ENCODE assay signal across 14 cellular contexts in the genomic region with DNA sequence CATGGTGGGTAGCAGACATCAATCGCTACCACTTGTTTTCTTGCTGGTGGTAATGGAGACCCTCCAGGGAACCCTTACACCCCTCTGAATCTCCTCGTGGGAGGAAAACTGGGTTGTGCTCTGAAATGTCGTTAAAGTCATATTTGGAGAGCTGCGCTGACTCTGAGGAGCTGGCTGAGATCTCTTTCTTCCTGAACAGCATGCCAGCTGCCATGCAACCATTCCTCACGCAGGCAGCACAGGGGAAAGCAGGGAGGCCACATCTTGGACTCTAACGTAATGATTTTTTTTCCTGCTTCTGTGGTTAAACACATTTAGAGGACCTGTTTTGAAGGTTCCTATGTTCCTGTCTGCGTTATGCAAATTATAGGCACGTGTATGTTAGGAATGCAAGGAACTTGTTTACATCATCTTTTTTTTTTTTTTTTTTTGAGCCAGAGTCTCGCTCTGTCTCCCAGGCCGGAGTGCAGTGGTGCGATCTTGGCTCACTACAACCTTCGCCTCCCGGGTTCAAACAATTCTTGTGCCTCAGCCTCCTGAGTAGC.
"Had no signal": no experiment of that assay in that cellular context is flagged by ENCODE, and none has a peak within 500 bp of the region (broad histone marks: within the 10 kb centered on the region; RNA-seq: fewer than 3 reads in every experiment).

No MANE protein-coding gene starts in this region.

- H3K27me3 ChIP-seq: colonic mucosa, ovary, tibial nerve, vagina had no signal

- H3K36me3 Mint-ChIP-seq: activated naive CD4-positive, alpha-beta T cell treated with anti-CD3 and anti-CD28 coated beads, Interleukin-2, amount 10 ng/mL, durations not matched to agents 7 days and 5 days; stimulated activated effector memory CD8-positive, alpha-beta T cell treated with anti-CD3 and anti-CD28 coated beads, Interleukin-12 subunit alpha, Interleukin-12 subunit beta, amount 100 ng/mL, for 72 hours had no signal

- DNase-seq: activated CD4-positive, alpha-beta T cell treated with anti-CD3 and anti-CD28 coated beads, Interleukin-2, amount 50 U/mL, for 48 hours; activated naive CD4-positive, alpha-beta T cell treated with anti-CD3 and anti-CD28 coated beads, Interleukin-2, amount 10 ng/mL, durations not matched to agents 7 days and 5 days; activated T-cell treated with anti-CD3 and anti-CD28 coated beads, Interleukin-2, amount 50 U/mL, for 1 hour; caudate nucleus; colonic mucosa; kidney glomerular epithelial cell; ovary; stimulated activated CD4-positive, alpha-beta T cell treated with anti-CD3 and anti-CD28 coated beads, Interleukin-12 subunit alpha, Interleukin-12 subunit beta, amount 100 ng/mL, for 4 hours; stimulated activated CD4-positive, alpha-beta T cell treated with anti-CD3 and anti-CD28 coated beads, Interleukin-2, amount 100 ng/mL, for 24 hours; WERI-Rb-1 had no signal

- H3K9me3 Mint-ChIP-seq: activated naive CD4-positive, alpha-beta T cell treated with anti-CD3 and anti-CD28 coated beads, Interleukin-2, amount 10 ng/mL, durations not matched to agents 7 days and 5 days; activated T-helper 2 cell treated with anti-CD3 and anti-CD28 coated beads, Interferon-gamma antibody, Interleukin-2, Interleukin-4, amounts not matched to agents 10 μg/mL and 5 μg/mL and 100 μg/mL, durations not matched to agents 14 hours and 24 hours and 36 hours had no signal

- H3K4me3 Mint-ChIP-seq: activated naive CD4-positive, alpha-beta T cell treated with anti-CD3 and anti-CD28 coated beads, Interleukin-2, amount 10 ng/mL, durations not matched to agents 7 days and 5 days; stimulated activated effector memory CD8-positive, alpha-beta T cell treated with anti-CD3 and anti-CD28 coated beads, Interleukin-12 subunit alpha, Interleukin-12 subunit beta, amount 100 ng/mL, for 72 hours had no signal

- H3K4me1 Mint-ChIP-seq: activated naive CD4-positive, alpha-beta T cell treated with anti-CD3 and anti-CD28 coated beads, Interleukin-2, amount 10 ng/mL, durations not matched to agents 7 days and 5 days; stimulated activated effector memory CD8-positive, alpha-beta T cell treated with anti-CD3 and anti-CD28 coated beads, Interleukin-12 subunit alpha, Interleukin-12 subunit beta, amount 100 ng/mL, for 72 hours had no signal

- ATAC-seq: stimulated activated effector memory CD8-positive, alpha-beta T cell treated with anti-CD3 and anti-CD28 coated beads, Interleukin-12 subunit alpha, Interleukin-12 subunit beta, amount 100 ng/mL, for 72 hours had no signal

- H3K9me3 ChIP-seq: colonic mucosa, ovary, tibial nerve, vagina had no signal

- H3K4me3 ChIP-seq: colonic mucosa, ovary, tibial nerve, vagina had no signal

- H3K27ac ChIP-seq: colonic mucosa, ovary, tibial nerve, vagina, WERI-Rb-1 had no signal

- H3K36me3 ChIP-seq: colonic mucosa, ovary, tibial nerve, vagina, WERI-Rb-1 had no signal

- H3K27ac Mint-ChIP-seq: activated naive CD4-positive, alpha-beta T cell treated with anti-CD3 and anti-CD28 coated beads, Interleukin-2, amount 10 ng/mL, durations not matched to agents 7 days and 5 days; activated T-helper 2 cell treated with anti-CD3 and anti-CD28 coated beads, Interferon-gamma antibody, Interleukin-2, Interleukin-4, amounts not matched to agents 10 μg/mL and 5 μg/mL and 100 μg/mL, durations not matched to agents 14 hours and 24 hours and 36 hours; stimulated activated effector memory CD8-positive, alpha-beta T cell treated with anti-CD3 and anti-CD28 coated beads, Interleukin-12 subunit alpha, Interleukin-12 subunit beta, amount 100 ng/mL, for 72 hours had no signal

- H3K4me1 ChIP-seq: tibial nerve, vagina had no signal
